Comparison of ENCODE assay signal across 8 cellular contexts in genomic region chr4:112705891-112706839, GRCh38.
DNase-seq lines count a peak whose midpoint lies in the region; ATAC-seq, FAIRE-seq and TF ChIP-seq lines count a peak whose summit lies in the region.
"Not testable (repeated sequence)": the region's sequence is repeated elsewhere in the genome, so short reads cannot be mapped to it uniquely, and the experiment has no call there.

No MANE protein-coding gene starts in this region.

- not testable (repeated sequence) for H3K4me2 ChIP-seq in K562 (ENCODE audit: insufficient read depth, low read length)

- not testable (repeated sequence) for H3K36me3 ChIP-seq in ES-I3 (ENCODE audit: insufficient read depth, low read length); H7 (replicated peaks; ENCODE audit: control insufficient read depth, insufficient read depth, low read length); K562 (ENCODE audit: control insufficient read depth, insufficient read depth, low read length); cardiac muscle cell; testis (ENCODE audit: low read depth, missing control alignments)

- TF ChIP-seq POLR2A in K562 (conservative IDR thresholded peaks at IDR 0.05); testis (IDR thresholded peaks at IDR 0.05): not testable (repeated sequence)

- H3K9me3 Mint-ChIP-seq in T-helper 1 cell treated with Interleukin-12 subunit alpha and Interleukin-12 subunit beta and Interleukin-4 antibody, amounts not matched to agents 30 μg/mL and 1 μg/mL, for 36 hours; natural killer cell treated with Interleukin-12 subunit alpha and Interleukin-12 subunit beta and Interleukin-15 and Interleukin-18, amount 100 ng/mL, for 72 hours: not testable (repeated sequence)

- not testable (repeated sequence) for H3K36me3 Mint-ChIP-seq in T-helper 1 cell treated with Interleukin-12 subunit alpha and Interleukin-12 subunit beta and Interleukin-4 antibody, amounts not matched to agents 30 μg/mL and 1 μg/mL, for 36 hours (ENCODE audit: low read depth); natural killer cell treated with Interleukin-12 subunit alpha and Interleukin-12 subunit beta and Interleukin-15 and Interleukin-18, amount 100 ng/mL, for 72 hours

- not testable (repeated sequence) for H3K79me2 ChIP-seq in K562 (ENCODE audit: control insufficient read depth, insufficient read depth, low read length)

- not testable (repeated sequence) for TF ChIP-seq RAD21 in K562 (CRISPR knock-in tag; conservative IDR thresholded peaks at IDR 0.05 in 1 of 2, IDR thresholded peaks at IDR 0.05 in 1 of 2)

- not testable (repeated sequence) for H2AFZ ChIP-seq in K562 (ENCODE audit: low read depth, low read length)

- peaks cover 46% of the 10 kb centered on the region for H3K27me3 Mint-ChIP-seq in T-helper 1 cell treated with Interleukin-12 subunit alpha and Interleukin-12 subunit beta and Interleukin-4 antibody, amounts not matched to agents 30 μg/mL and 1 μg/mL, for 36 hours (ENCODE audit: low read depth)
- H3K27me3 Mint-ChIP-seq in natural killer cell treated with Interleukin-12 subunit alpha and Interleukin-12 subunit beta and Interleukin-15 and Interleukin-18, amount 100 ng/mL, for 72 hours, result peaks cover 32 to 49% of the 10 kb centered on the region in 2 donors

- not testable (repeated sequence) for TF ChIP-seq CTCF in K562 (IDR thresholded peaks at IDR 0.05 in 2 of 3, conservative IDR thresholded peaks at IDR 0.05 in 1 of 3; ENCODE audit: insufficient read depth in 2 of 3, low read depth in 1 of 3, low read length in 3 of 3); cardiac muscle cell (IDR thresholded peaks at IDR 0.05; ENCODE audit: low read depth, low read length); testis (IDR thresholded peaks at IDR 0.05)

- peaks cover 16% of the 10 kb centered on the region for H3K4me1 Mint-ChIP-seq in T-helper 1 cell treated with Interleukin-12 subunit alpha and Interleukin-12 subunit beta and Interleukin-4 antibody, amounts not matched to agents 30 μg/mL and 1 μg/mL, for 36 hours (ENCODE audit: low read depth)
- peaks cover 18 to 20% of the 10 kb centered on the region in 2 donors for H3K4me1 Mint-ChIP-seq in natural killer cell treated with Interleukin-12 subunit alpha and Interleukin-12 subunit beta and Interleukin-15 and Interleukin-18, amount 100 ng/mL, for 72 hours (ENCODE audit: low read depth in 2 of 2)

- H3K27ac ChIP-seq in K562 (ENCODE audit: extremely low read depth, low read depth, low read length); testis: not testable (repeated sequence)
- peak overlapping the region; percentile 50 for H3K27ac ChIP-seq in cardiac muscle cell

- TF ChIP-seq EP300 in K562 (IDR thresholded peaks at IDR 0.05; ENCODE audit: low read length), result not testable (repeated sequence)

- H3K27me3 ChIP-seq in H7 (ENCODE audit: control insufficient read depth, insufficient read depth, low read length); cardiac muscle cell; testis: not testable (repeated sequence)
- H3K27me3 ChIP-seq in K562 (ENCODE audit: control insufficient read depth in 2 of 2, insufficient read depth in 2 of 2, low read length in 2 of 2), result peaks cover 17 to 18% of the 10 kb centered on the region in 2 experiments

- not testable (repeated sequence) for H4K20me1 ChIP-seq in K562 (replicated peaks; ENCODE audit: control insufficient read depth, insufficient read depth, low read length)

- 8% methylated on average over 14 of the region's 74 CpGs for whole genome bisulfite sequencing in K562 (ENCODE audit: insufficient coverage, low coverage, missing lambda C conversion rate)
- 0% methylated on average over 15 to 33 of the region's 74 CpGs for whole genome bisulfite sequencing in testis, 2 donors

- intact Hi-C loops in K562 (cut with micrococcal nuclease); testis (cut with DNase I; ENCODE audit: low total_unique reads): not testable (repeated sequence)

- peak overlapping the region; percentile 78 for H3K27ac Mint-ChIP-seq in T-helper 1 cell treated with Interleukin-12 subunit alpha and Interleukin-12 subunit beta and Interleukin-4 antibody, amounts not matched to agents 30 μg/mL and 1 μg/mL, for 36 hours
- H3K27ac Mint-ChIP-seq in natural killer cell treated with Interleukin-12 subunit alpha and Interleukin-12 subunit beta and Interleukin-15 and Interleukin-18, amount 100 ng/mL, for 72 hours, result peak overlapping the region in 1 of 2 donors; percentile 19

- peaks cover 11% of the 10 kb centered on the region for H3K4me1 ChIP-seq in ES-I3 (ENCODE audit: insufficient read depth, low read length)
- H3K4me1 ChIP-seq in K562 (replicated peaks in 1 of 2; ENCODE audit: control insufficient read depth in 2 of 2, insufficient read depth in 2 of 2, low read length in 2 of 2); cardiac muscle cell (ENCODE audit: low read depth); testis: not testable (repeated sequence)

- FAIRE-seq in K562 (lab: Jason Lieb, UNC), result not testable (repeated sequence)

- H3K4me3 ChIP-seq in H7 (ENCODE audit: insufficient read depth, low read depth, low read length) (peak overlapping the region; percentile 76), cardiac muscle cell (peak overlapping the region; percentile 89), testis (peak overlapping the region; percentile 54 to 69)
- H3K4me3 ChIP-seq in K562, result not testable (repeated sequence)

- BruUV-seq in K562 (replicated peaks; lab: Mats Ljungman, UMichigan), result not testable (repeated sequence)

- ATAC-seq in K562, result peak; percentile 76
- peak; percentile 74 to 80 for ATAC-seq in natural killer cell treated with Interleukin-12 subunit alpha and Interleukin-12 subunit beta and Interleukin-15 and Interleukin-18, amount 100 ng/mL, for 72 hours

- in situ Hi-C loops in K562 (cut with MboI), result not testable (repeated sequence)

- peak; percentile 76 for DNase-seq in H7
- DNase-seq in LoVo (ENCODE audit: low spot score), result peak; percentile 2
- DNase-seq in K562 (ENCODE audit: extremely low read depth in 1 of 4, low spot score in 3 of 4); natural killer cell treated with Interleukin-12 subunit alpha and Interleukin-12 subunit beta and Interleukin-15 and Interleukin-18, amount 100 ng/mL, for 72 hours (ENCODE audit: low spot score): not testable (repeated sequence)
- DNase-seq in cardiac muscle cell (ENCODE audit: low read depth in 1 of 2, low spot score in 1 of 2), result peak; percentile 12 to 30
- DNase-seq in testis, result peak; percentile 31

- H3K4me3 Mint-ChIP-seq in T-helper 1 cell treated with Interleukin-12 subunit alpha and Interleukin-12 subunit beta and Interleukin-4 antibody, amounts not matched to agents 30 μg/mL and 1 μg/mL, for 36 hours, result peak overlapping the region; percentile 98
- peak overlapping the region; percentile 93 for H3K4me3 Mint-ChIP-seq in natural killer cell treated with Interleukin-12 subunit alpha and Interleukin-12 subunit beta and Interleukin-15 and Interleukin-18, amount 100 ng/mL, for 72 hours

- not testable (repeated sequence) for H3K9me1 ChIP-seq in K562 (ENCODE audit: control insufficient read depth, insufficient read depth, low read length)

- not testable (repeated sequence) for H3K9me3 ChIP-seq in ES-I3 (ENCODE audit: control insufficient read depth, insufficient read depth, low read length); K562 (replicated peaks; ENCODE audit: control insufficient read depth, insufficient read depth, low read depth, low read length); cardiac muscle cell (ENCODE audit: low read depth); testis

- POLR2A ChIA-PET in K562 (lab: Yijun Ruan, JAX), result interaction anchor here (0.6 kb wide), 1 partner anchor 14 kb away, joined by 4 read pairs; no protein-coding TSS in a partner anchor

- H3K9ac ChIP-seq in ES-I3 (ENCODE audit: low read depth, low read length), result peak overlapping the region; percentile 78
- H3K9ac ChIP-seq in K562 (ENCODE audit: insufficient read depth in 1 of 2, low read depth in 2 of 2, low read length in 2 of 2), result not testable (repeated sequence)

- CTCF ChIA-PET in K562 (lab: Yijun Ruan, JAX; ENCODE audit: low intra/inter-chr PET ratio), result not testable (repeated sequence)

TF ChIP-seq in K562, 482 proteins besides CTCF, POLR2A, EP300 and RAD21:
- TF ChIP-seq TFE3 (CRISPR knock-in tag; IDR thresholded peaks at IDR 0.05) (peak; percentile 16; the same call in 1 of the 2 replicates), USF2 (CRISPR knock-in tag; IDR thresholded peaks at IDR 0.05) (0 out of 2 replicates have a peak, but pooled peaks have one; percentile 19)
